ENCODE assay signal across 11 cellular contexts in genomic region chr20:33372993-33373441, GRCh38. TPM values are rescaled to one million over a fixed set of nuclear protein-coding genes. Genes with fewer than 3 reads are reported as not detected.
DNase-seq lines count a peak whose midpoint lies in the region; ATAC-seq and TF ChIP-seq lines count a peak whose summit lies in the region.
"Had no signal": no experiment of that assay in that cellular context is flagged by ENCODE, and none has a peak within 500 bp of the region (broad histone marks: within the 10 kb centered on the region; RNA-seq: fewer than 3 reads in every experiment).

No MANE protein-coding gene starts in this region.

- no peak overlapping the region for H3K27ac ChIP-seq in ovary
- H3K27ac ChIP-seq: heart left ventricle had no signal

- ATAC-seq in activated T-cell treated with anti-CD3 and anti-CD28 coated beads, Interleukin-2, amount 50 U/mL, for 72 hours (replicated peaks in 1 of 2) = no peak
- ATAC-seq in WTC11 = no peak
- ATAC-seq in HG03354 (IDR thresholded peaks at IDR 0.05; ENCODE audit: poor library complexity, severe bottlenecking, unreplicated experiment) = no peak
- ATAC-seq: heart left ventricle, right cardiac atrium had no signal

- no peak for TF ChIP-seq POLR2A in ovary (IDR thresholded peaks at IDR 0.05)

- no peaks in the 10 kb centered on the region for H3K27me3 ChIP-seq in ovary
- H3K27me3 ChIP-seq: heart left ventricle had no signal

- TF ChIP-seq CTCF in WTC11 (IDR thresholded peaks at IDR 0.05) = no peak
- no peak for TF ChIP-seq CTCF in ovary (IDR thresholded peaks at IDR 0.05)

- peaks cover 30% of the 10 kb centered on the region for H3K4me1 Mint-ChIP-seq in activated T-cell treated with anti-CD3 and anti-CD28 coated beads, Interleukin-2, amount 50 U/mL, for 72 hours (ENCODE audit: low read depth)
- H3K4me1 Mint-ChIP-seq in WTC11 = no peaks in the 10 kb centered on the region

- intact Hi-C loops in ovary (cut with DNase I) = no loop called here

- no peak for TF ChIP-seq EP300 in ovary (IDR thresholded peaks at IDR 0.05)

- H3K27me3 Mint-ChIP-seq in activated T-cell treated with anti-CD3 and anti-CD28 coated beads, Interleukin-2, amount 50 U/mL, for 72 hours (ENCODE audit: low read depth) = no peaks in the 10 kb centered on the region
- no peaks in the 10 kb centered on the region for H3K27me3 Mint-ChIP-seq in WTC11 (ENCODE audit: low read depth)

- H3K4me3 Mint-ChIP-seq in activated T-cell treated with anti-CD3 and anti-CD28 coated beads, Interleukin-2, amount 50 U/mL, for 72 hours = no peak overlapping the region
- H3K4me3 Mint-ChIP-seq in WTC11 = no peak overlapping the region

- H3K27ac Mint-ChIP-seq in activated T-cell treated with anti-CD3 and anti-CD28 coated beads, Interleukin-2, amount 50 U/mL, for 72 hours = peak overlapping the region; percentile 21
- H3K27ac Mint-ChIP-seq in WTC11 = no peak overlapping the region

- H3K4me1 ChIP-seq in ovary (ENCODE audit: insufficient read depth) = no peaks in the 10 kb centered on the region

- H3K36me3 Mint-ChIP-seq in activated T-cell treated with anti-CD3 and anti-CD28 coated beads, Interleukin-2, amount 50 U/mL, for 72 hours (ENCODE audit: insufficient read depth in 2 of 2) = peaks cover 10 to 12% of the 10 kb centered on the region in 2 donors
- peaks cover 43% of the 10 kb centered on the region for H3K36me3 Mint-ChIP-seq in WTC11

- no peaks in the 10 kb centered on the region for H3K9me3 ChIP-seq in ovary
- H3K9me3 ChIP-seq: heart left ventricle had no signal

- H3K36me3 ChIP-seq in ovary = no peaks in the 10 kb centered on the region

- CTCF ChIA-PET in WTC11 (lab: Charles Lee) = no interaction called here

- no peaks in the 10 kb centered on the region for H3K9me3 Mint-ChIP-seq in activated T-cell treated with anti-CD3 and anti-CD28 coated beads, Interleukin-2, amount 50 U/mL, for 72 hours
- H3K9me3 Mint-ChIP-seq in WTC11 = no peaks in the 10 kb centered on the region

- WGBS in ovary, 3 donors = 83 to 96% (median 90%) methylated on average over 4 of the region's 4 CpGs

- POLR2A ChIA-PET in WTC11 (lab: Charles Lee) = no interaction called here

- DNase-seq in activated T-cell treated with anti-CD3 and anti-CD28 coated beads, Interleukin-2, amount 50 U/mL, for 72 hours = no peak
- no peak for DNase-seq in activated T-cell treated with anti-CD3 and anti-CD28 coated beads, Interleukin-2, amount 50 U/mL, for 1 hour
- DNase-seq in WTC11 (ENCODE audit: low spot score) = no peak
- peak; percentile 45 for DNase-seq in glomerular visceral epithelial cell (ENCODE audit: extremely low spot score)
- no peak for DNase-seq in ovary
- no peak for DNase-seq in EL
- DNase-seq in stimulated activated CD4-positive, alpha-beta T cell treated with anti-CD3 and anti-CD28 coated beads, Interleukin-12 subunit alpha, Interleukin-12 subunit beta, amount 100 ng/mL, for 4 hours = no peak
- DNase-seq: heart left ventricle, NCI-H82, right cardiac atrium had no signal

- H3K4me3 ChIP-seq in ovary = no peak overlapping the region
- H3K4me3 ChIP-seq: heart left ventricle had no signal

TF ChIP-seq in WTC11, 78 proteins besides CTCF, POLR2A, EP300 and RAD21:
- TF ChIP-seq ZNF416 (CRISPR knock-in tag; IDR thresholded peaks at IDR 0.05) = no peak
- peak; percentile 62; the same call in 1 of the 2 replicates for TF ChIP-seq GABPB1 (CRISPR knock-in tag; IDR thresholded peaks at IDR 0.05)

RNA-seq across cellular contexts. Expression of gene CDK5RAP1, which starts 28.3 kb away (rescaled TPM):
- total RNA-seq in activated T-cell treated with anti-CD3 and anti-CD28 coated beads, Interleukin-2, amount 50 U/mL, for 72 hours = 10 to 100 TPM; 43.0 to 64.2 TPM
- 47.6 to 56.3 TPM (median 52.8 TPM) in 3 replicates for total RNA-seq in WTC11 (2021)
- total RNA-seq in ovary = 10 to 100 TPM; 17.3 to 23.5 (median 19.4) TPM
- polyA plus RNA-seq in ovary = 10 to 100 TPM; 18.4 to 31.9 TPM
